ENCODE assay signal across 1 cellular context in genomic region chr14:105793836-105794235, GRCh38.
A peak's percentile ranks its signal among the peaks of the same experiment; 100 is the strongest.
TF ChIP-seq lines count a peak whose summit lies in the region.

No MANE protein-coding gene starts in this region.

TF ChIP-seq in GM12878, 131 proteins besides CTCF, POLR2A, EP300 and RAD21 (continued from another document):
- peak; percentile 55; the same call in 1 of the 2 replicates for TF ChIP-seq IRF5 (IDR thresholded peaks at IDR 0.05; ENCODE audit: borderline replicate concordance)
- no peak for TF ChIP-seq EGR1 (IDR thresholded peaks at IDR 0.05; ENCODE audit: borderline replicate concordance in 1 of 2, low read depth in 2 of 2, low read length in 2 of 2)
